ENCODE assay signal across 26 cellular contexts in genomic region chr10:26527018-26527417, GRCh38.
DNase-seq lines count a peak whose midpoint lies in the region; TF ChIP-seq lines count a peak whose summit lies in the region.
"Had no signal": no experiment of that assay in that cellular context is flagged by ENCODE, and none has a peak within 500 bp of the region (broad histone marks: within the 10 kb centered on the region; RNA-seq: fewer than 3 reads in every experiment).

No MANE protein-coding gene starts in this region.

- no peak overlapping the region for H3K4me3 Mint-ChIP-seq in T-helper 1 cell treated with Interleukin-12 subunit alpha and Interleukin-12 subunit beta and Interleukin-4 antibody, amounts not matched to agents 30 μg/mL and 1 μg/mL, for 36 hours
- no peak overlapping the region for H3K4me3 Mint-ChIP-seq in activated naive CD4-positive, alpha-beta T cell treated with anti-CD3 and anti-CD28 coated beads for 36 hours
- no peak overlapping the region for H3K4me3 Mint-ChIP-seq in activated naive CD8-positive, alpha-beta T cell
- no peak overlapping the region for H3K4me3 Mint-ChIP-seq in HFFc6
- H3K4me3 Mint-ChIP-seq: neural progenitor cell had no signal

- H3K4me1 Mint-ChIP-seq in T-helper 1 cell treated with Interleukin-12 subunit alpha and Interleukin-12 subunit beta and Interleukin-4 antibody, amounts not matched to agents 30 μg/mL and 1 μg/mL, for 36 hours (ENCODE audit: low read depth), result peaks cover 3% of the 10 kb centered on the region
- H3K4me1 Mint-ChIP-seq in activated naive CD4-positive, alpha-beta T cell treated with anti-CD3 and anti-CD28 coated beads for 36 hours (ENCODE audit: low read depth), result peaks cover 16% of the 10 kb centered on the region
- H3K4me1 Mint-ChIP-seq in activated naive CD8-positive, alpha-beta T cell (ENCODE audit: low read depth), result peaks cover 38% of the 10 kb centered on the region
- H3K4me1 Mint-ChIP-seq in HFFc6 (ENCODE audit: low read depth), result peaks cover 8% of the 10 kb centered on the region
- H3K4me1 Mint-ChIP-seq: neural progenitor cell had no signal

- no peaks in the 10 kb centered on the region for H3K9me3 Mint-ChIP-seq in T-helper 1 cell treated with Interleukin-12 subunit alpha and Interleukin-12 subunit beta and Interleukin-4 antibody, amounts not matched to agents 30 μg/mL and 1 μg/mL, for 36 hours
- no peaks in the 10 kb centered on the region for H3K9me3 Mint-ChIP-seq in activated naive CD4-positive, alpha-beta T cell treated with anti-CD3 and anti-CD28 coated beads for 36 hours
- H3K9me3 Mint-ChIP-seq in activated naive CD8-positive, alpha-beta T cell (ENCODE audit: low read depth), result no peaks in the 10 kb centered on the region
- H3K9me3 Mint-ChIP-seq in HFFc6, result no peaks in the 10 kb centered on the region; the same call in 1 of the 2 replicates

- CTCF ChIA-PET in activated naive CD4-positive, alpha-beta T cell treated with anti-CD3 and anti-CD28 coated beads for 36 hours (lab: Charles Lee), result no interaction called here

- peak overlapping the region; percentile 3 for H3K27ac Mint-ChIP-seq in T-helper 1 cell treated with Interleukin-12 subunit alpha and Interleukin-12 subunit beta and Interleukin-4 antibody, amounts not matched to agents 30 μg/mL and 1 μg/mL, for 36 hours
- no peak overlapping the region for H3K27ac Mint-ChIP-seq in activated naive CD4-positive, alpha-beta T cell treated with anti-CD3 and anti-CD28 coated beads for 36 hours
- H3K27ac Mint-ChIP-seq in activated naive CD8-positive, alpha-beta T cell, result peak overlapping the region; percentile 79
- H3K27ac Mint-ChIP-seq in HFFc6, result no peak overlapping the region
- H3K27ac Mint-ChIP-seq: neural progenitor cell had no signal

- intact Hi-C loops in activated naive CD4-positive, alpha-beta T cell treated with anti-CD3 and anti-CD28 coated beads for 36 hours (cut with micrococcal nuclease), result no loop called here

- H3K27me3 Mint-ChIP-seq in T-helper 1 cell treated with Interleukin-12 subunit alpha and Interleukin-12 subunit beta and Interleukin-4 antibody, amounts not matched to agents 30 μg/mL and 1 μg/mL, for 36 hours (ENCODE audit: low read depth), result no peaks in the 10 kb centered on the region
- no peaks in the 10 kb centered on the region for H3K27me3 Mint-ChIP-seq in activated naive CD4-positive, alpha-beta T cell treated with anti-CD3 and anti-CD28 coated beads for 36 hours (ENCODE audit: low read depth)
- no peaks in the 10 kb centered on the region for H3K27me3 Mint-ChIP-seq in activated naive CD8-positive, alpha-beta T cell
- H3K27me3 Mint-ChIP-seq in HFFc6 (ENCODE audit: insufficient read depth), result no peaks in the 10 kb centered on the region

- H3K36me3 Mint-ChIP-seq in T-helper 1 cell treated with Interleukin-12 subunit alpha and Interleukin-12 subunit beta and Interleukin-4 antibody, amounts not matched to agents 30 μg/mL and 1 μg/mL, for 36 hours (ENCODE audit: low read depth), result peaks cover 30% of the 10 kb centered on the region
- peaks cover 32% of the 10 kb centered on the region for H3K36me3 Mint-ChIP-seq in activated naive CD4-positive, alpha-beta T cell treated with anti-CD3 and anti-CD28 coated beads for 36 hours (ENCODE audit: low read depth)
- peaks cover 20% of the 10 kb centered on the region for H3K36me3 Mint-ChIP-seq in activated naive CD8-positive, alpha-beta T cell
- H3K36me3 Mint-ChIP-seq in HFFc6 (ENCODE audit: low read depth), result no peaks in the 10 kb centered on the region; the same call in 1 of the 2 replicates
- H3K36me3 Mint-ChIP-seq: neural progenitor cell had no signal

- no peak for TF ChIP-seq CTCF in HFFc6 (IDR thresholded peaks at IDR 0.05)

- DNase-seq in T-helper 1 cell (no peak), HFFc6 (no peak)
- peak; percentile 9 for DNase-seq in activated naive CD4-positive, alpha-beta T cell treated with Interleukin-2 at 50 U/mL for 16 hours
- no peak for DNase-seq in activated naive CD4-positive, alpha-beta T cell treated with anti-CD3 and anti-CD28 coated beads for 36 hours
- peak; percentile 4 to 42 for DNase-seq in stimulated activated CD4-positive, alpha-beta T cell treated with anti-CD3 and anti-CD28 coated beads, Interleukin-4, amount 100 ng/mL, for 4 hours
- DNase-seq in activated effector memory CD4-positive, alpha-beta T cell treated with Interleukin-2 at 50 U/mL for 16 hours, result no peak
- DNase-seq: activated gamma-delta T cell; amygdala; DMS79; dorsolateral prefrontal cortex; esophagus squamous epithelium; foreskin keratinocyte; heart right ventricle; KBM-7; left ventricle myocardium superior; MM.1S; NCI-H1105 treated with DMSO at 0.1 percent for 48 hours; NCI-H2029; NCI-H524; OCI-M1; retina; stimulated activated naive CD4-positive, alpha-beta T cell; T-helper 2 cell had no signal

Comparison
In these comparisons a context has a peak if more than half of its experiments do, and no peak if none do; other contexts are left out.
1. DNase-seq: peak in activated naive CD4-positive, alpha-beta T cell treated with Interleukin-2 at 50 U/mL for 16 hours (single experiment) and stimulated activated CD4-positive, alpha-beta T cell treated with anti-CD3 and anti-CD28 coated beads, Interleukin-4, amount 100 ng/mL, for 4 hours (2 of 2); none in T-helper 1 cell (0 of 5), activated naive CD4-positive, alpha-beta T cell treated with anti-CD3 and anti-CD28 coated beads for 36 hours (single experiment), activated effector memory CD4-positive, alpha-beta T cell treated with Interleukin-2 at 50 U/mL for 16 hours (single experiment) and HFFc6 (single experiment).
2. H3K27ac Mint-ChIP-seq: peak in T-helper 1 cell treated with Interleukin-12 subunit alpha and Interleukin-12 subunit beta and Interleukin-4 antibody, amounts not matched to agents 30 μg/mL and 1 μg/mL, for 36 hours (single experiment) and activated naive CD8-positive, alpha-beta T cell (single experiment); none in activated naive CD4-positive, alpha-beta T cell treated with anti-CD3 and anti-CD28 coated beads for 36 hours (single experiment) and HFFc6 (single experiment).